ENCODE assay signal across 8 cellular contexts in genomic region chr12:40224439-40225291, GRCh38. TPM values are rescaled to one million over a fixed set of nuclear protein-coding genes. Genes with fewer than 3 reads are reported as not detected.
DNase-seq lines count a peak whose midpoint lies in the region; ATAC-seq lines count a peak whose summit lies in the region.

TSS of gene LRRK2 (plus strand) at chr12:40224997. CDS start at chr12:40225132, 135 bp downstream.

- peak within 1 kb of the TSS; percentile 72 to 97 (median 85) for H3K27ac Mint-ChIP-seq in IgD-negative memory B cell

- peaks cover 37 to 48% (median 43%) of the 10 kb centered on the region in 3 donors for H3K4me1 Mint-ChIP-seq in IgD-negative memory B cell

- peaks cover 0 to 2% (median 0%) of the 10 kb centered on the region in 3 donors for H3K9me3 Mint-ChIP-seq in IgD-negative memory B cell

- ATAC-seq in GM21529 (IDR thresholded peaks at IDR 0.05; ENCODE audit: unreplicated experiment) (peak; percentile 58), left colon (peak; percentile 82)

- DNase-seq in ELF-1 (ENCODE audit: low read depth, low spot score) (peak; percentile 47), cerebellum (ENCODE audit: low spot score) (peak; percentile 24), left colon (peak; percentile 69 to 78), COLO829 (ENCODE audit: low spot score) (no peak)
- DNase-seq in activated CD4-positive, CD25-positive, alpha-beta regulatory T cell (lab: John Stamatoyannopoulos, UW) = peak; percentile 1 to 26 (median 15)
- peak; percentile 6 to 14 for DNase-seq in stimulated activated CD4-positive, alpha-beta T cell treated with anti-CD3 and anti-CD28 coated beads, Interleukin-2, amount 100 ng/mL, for 48 hours

- peak within 1 kb of the TSS; percentile 79 to 97 (median 92) for H3K4me3 Mint-ChIP-seq in IgD-negative memory B cell

- H3K27me3 Mint-ChIP-seq in IgD-negative memory B cell = no peaks in the 10 kb centered on the region

- no peaks in the 10 kb centered on the region for H3K36me3 Mint-ChIP-seq in IgD-negative memory B cell

- intact Hi-C loops in left colon (cut with DNase I, micrococcal nuclease) = no loop called here

RNA-seq across cellular contexts. Expression of gene LRRK2, which starts in this region (rescaled TPM):
- 6.8 TPM for polyA plus RNA-seq in IgD-negative memory B cell
- total RNA-seq in cerebellum (10.7 TPM), left colon (1 to 10 TPM; 1.7 to 3.6 TPM)
